6 cellular contexts compared by ENCODE assay signal in genomic region chr16:2250652-2251280, GRCh38. TPM values are rescaled to one million over a fixed set of nuclear protein-coding genes. Genes with fewer than 3 reads are reported as not detected.
DNase-seq lines count a peak whose midpoint lies in the region; ATAC-seq and TF ChIP-seq lines count a peak whose summit lies in the region.

No MANE protein-coding gene starts in this region.

- H3K79me2 ChIP-seq in fibroblast of lung (ENCODE audit: control insufficient read depth, insufficient read depth, low read length), result peaks cover 9% of the 10 kb centered on the region

- DNase-seq in T-helper 2 cell (peak in 3 of 5 experiments; percentile 36 to 53 (median 40)), fibroblast of lung (ENCODE audit: low read depth in 2 of 2) (peak in 1 of 2 donors; percentile 22), NCI-H1105 treated with DMSO at 0.1 percent for 48 hours (lab: John Stamatoyannopoulos, UW) (no peak)
- peak; percentile 56 for DNase-seq in stimulated activated CD4-positive, alpha-beta T cell treated with anti-CD3 and anti-CD28 coated beads, Interleukin-4, amount 100 ng/mL, for 1 hour

- no peaks in the 10 kb centered on the region for H4K20me1 ChIP-seq in fibroblast of lung (ENCODE audit: control insufficient read depth, extremely low read depth, insufficient read depth, low read length)

- ATAC-seq in GM19351 (IDR thresholded peaks at IDR 0.05; ENCODE audit: unreplicated experiment) (peak; percentile 22), GM18870 (IDR thresholded peaks at IDR 0.05; ENCODE audit: unreplicated experiment) (no peak)

- H3K4me2 ChIP-seq in fibroblast of lung (ENCODE audit: extremely low read depth, insufficient read depth, low read length), result peak overlapping the region; percentile 84

- H3K4me3 ChIP-seq in fibroblast of lung (replicated peaks in 1 of 4; ENCODE audit: control extremely low read depth in 1 of 4, insufficient read depth in 1 of 4, low read depth in 3 of 4, low read length in 4 of 4), result peak overlapping the region; percentile 60 to 69 (median 66)

- H3K27ac ChIP-seq in fibroblast of lung (ENCODE audit: insufficient read depth, low read length), result peak overlapping the region; percentile 72

- no peaks in the 10 kb centered on the region for H3K9me3 ChIP-seq in fibroblast of lung (ENCODE audit: control insufficient read depth, insufficient read depth, low read depth, low read length)

- no peaks in the 10 kb centered on the region for H3K27me3 ChIP-seq in fibroblast of lung (ENCODE audit: control insufficient read depth, insufficient read depth, low read length)

- H3K4me1 ChIP-seq in fibroblast of lung (ENCODE audit: control insufficient read depth, extremely low read depth, insufficient read depth, low read length), result peaks cover 7% of the 10 kb centered on the region

- H3K9ac ChIP-seq in fibroblast of lung (ENCODE audit: insufficient read depth, low read length), result peak overlapping the region; percentile 77

- no peak for TF ChIP-seq CTCF in fibroblast of lung (conservative IDR thresholded peaks at IDR 0.05 in 1 of 2, IDR thresholded peaks at IDR 0.05 in 1 of 2; ENCODE audit: low read depth in 1 of 2, low read length in 2 of 2)

- H2AFZ ChIP-seq in fibroblast of lung (ENCODE audit: low read length), result no peak overlapping the region

- peaks cover 20% of the 10 kb centered on the region for H3K36me3 ChIP-seq in fibroblast of lung (ENCODE audit: control insufficient read depth, insufficient read depth, low read length)

RNA-seq across cellular contexts. Expression of gene ECI1, which starts 0.6 kb away (rescaled TPM):
- 35.8 and 40.3 TPM in 2 replicates for total RNA-seq in fibroblast of lung
- polyA plus RNA-seq in fibroblast of lung, result 18.6 and 18.8 TPM in 2 replicates
- 42.3 and 53.0 TPM in 2 replicates for polyA plus RNA-seq in fibroblast of lung (2012)
- polyA minus RNA-seq in fibroblast of lung (ENCODE audit: low replicate concordance), result 11.3 and 25.5 TPM in 2 replicates

RNA-seq across cellular contexts. Expression of gene DNASE1L2, which starts 14.5 kb away (rescaled TPM):
- 0.77 and 0.99 TPM in 2 replicates for total RNA-seq in fibroblast of lung
- 0.34 and 0.40 TPM in 2 replicates for polyA plus RNA-seq in fibroblast of lung
- polyA plus RNA-seq in fibroblast of lung (2012), result 0.20 and 0.48 TPM in 2 replicates
- polyA minus RNA-seq in fibroblast of lung (ENCODE audit: low replicate concordance), result not detected in 2 replicates

RNA-seq across cellular contexts. Expression of gene RNPS1, which starts 17.2 kb away (rescaled TPM):
- 38.1 and 44.9 TPM in 2 replicates for total RNA-seq in fibroblast of lung
- polyA plus RNA-seq in fibroblast of lung, result 115 and 194 TPM in 2 replicates
- polyA plus RNA-seq in fibroblast of lung (2012), result 99.2 and 147 TPM in 2 replicates
- 184 and 186 TPM in 2 replicates for polyA minus RNA-seq in fibroblast of lung (ENCODE audit: low replicate concordance)

RNA-seq across cellular contexts. Expression of gene E4F1, which starts 27.4 kb away (rescaled TPM):
- total RNA-seq in fibroblast of lung, result 24.9 and 31.2 TPM in 2 replicates
- polyA plus RNA-seq in fibroblast of lung, result 6.7 and 7.8 TPM in 2 replicates
- polyA plus RNA-seq in fibroblast of lung (2012), result 11.4 and 15.3 TPM in 2 replicates
- polyA minus RNA-seq in fibroblast of lung (ENCODE audit: low replicate concordance), result 11.7 and 12.4 TPM in 2 replicates

RNA-seq across cellular contexts. Expression of gene PGP, which starts 36.1 kb away (rescaled TPM):
- total RNA-seq in fibroblast of lung, result 5.6 and 9.6 TPM in 2 replicates
- 4.2 and 6.5 TPM in 2 replicates for polyA plus RNA-seq in fibroblast of lung
- polyA plus RNA-seq in fibroblast of lung (2012), result 8.2 and 16.2 TPM in 2 replicates
- 6.4 and 7.4 TPM in 2 replicates for polyA minus RNA-seq in fibroblast of lung (ENCODE audit: low replicate concordance)
